Comparison of ENCODE assay signal across 16 cellular contexts in genomic region chr1:91828007-91828321, GRCh38. TPM values are rescaled to one million over a fixed set of nuclear protein-coding genes. Genes with fewer than 3 reads are reported as not detected.
A peak's percentile ranks its signal among the peaks of the same experiment; 100 is the strongest.
DNase-seq lines count a peak whose midpoint lies in the region; ATAC-seq and TF ChIP-seq lines count a peak whose summit lies in the region.
"Had no signal": no experiment of that assay in that cellular context is flagged by ENCODE, and none has a peak within 500 bp of the region (broad histone marks: within the 10 kb centered on the region; RNA-seq: fewer than 3 reads in every experiment).

No MANE protein-coding gene starts in this region.

- TF ChIP-seq CTCF in body of pancreas (IDR thresholded peaks at IDR 0.05): no peak
- no peak for TF ChIP-seq CTCF in MM.1S (IDR thresholded peaks at IDR 0.05; ENCODE audit: low read length)

- intact Hi-C loops in body of pancreas (cut with DNase I): loop anchor here (10.0 kb wide), 1 partner anchor 57 kb away; the partner anchor contains the start of gene TGFBR3

- H3K36me3 ChIP-seq in body of pancreas (replicated peaks in 1 of 2; ENCODE audit: insufficient read depth in 1 of 2, low read depth in 2 of 2) (no peaks in the 10 kb centered on the region), rectal smooth muscle tissue (ENCODE audit: control insufficient read depth, insufficient read depth, low read length) (no peaks in the 10 kb centered on the region), MM.1S (replicated peaks; ENCODE audit: insufficient read depth, low read length) (no peaks in the 10 kb centered on the region)
- H3K36me3 ChIP-seq: upper lobe of left lung had no signal

- no peaks in the 10 kb centered on the region for H3K9me2 ChIP-seq in MM.1S (replicated peaks; ENCODE audit: insufficient read depth, low read length)

- H3K9ac ChIP-seq in rectal smooth muscle tissue (ENCODE audit: low read length): no peak overlapping the region
- no peak overlapping the region for H3K9ac ChIP-seq in MM.1S (ENCODE audit: low read length)

- H3K27ac ChIP-seq in body of pancreas (peak overlapping the region; percentile 70 to 87 (median 82)), rectal smooth muscle tissue (ENCODE audit: low read depth, low read length) (peak overlapping the region; percentile 48), MM.1S (ENCODE audit: low read length) (no peak overlapping the region)

- no peaks in the 10 kb centered on the region for H4K20me1 ChIP-seq in MM.1S (ENCODE audit: insufficient read depth, low read length)

- no peaks in the 10 kb centered on the region for H3K79me2 ChIP-seq in MM.1S (ENCODE audit: low read length)

- H3F3A ChIP-seq in MM.1S (ENCODE audit: insufficient read depth, low read length): no peaks in the 10 kb centered on the region

- H3K9me3 ChIP-seq in body of pancreas: no peaks in the 10 kb centered on the region
- H3K9me3 ChIP-seq in MM.1S (replicated peaks; ENCODE audit: insufficient read depth, low read length): no peaks in the 10 kb centered on the region
- H3K9me3 ChIP-seq: upper lobe of left lung had no signal

- H3K4me1 ChIP-seq in body of pancreas (peaks cover 63% of the 10 kb centered on the region), rectal smooth muscle tissue (ENCODE audit: control insufficient read depth, insufficient read depth, low read length) (peaks cover 18% of the 10 kb centered on the region), MM.1S (ENCODE audit: low read length) (no peaks in the 10 kb centered on the region)

- peak; percentile 50 for DNase-seq in COLO829 (ENCODE audit: low spot score)
- no peak for DNase-seq in body of pancreas
- DNase-seq in left lobe of liver (ENCODE audit: low spot score): no peak
- no peak for DNase-seq in NCI-H146 treated with DMSO at 0.1 percent for 48 hours (lab: John Stamatoyannopoulos, UW; ENCODE audit: unreplicated experiment)
- no peak for DNase-seq in MM.1S
- DNase-seq in SHP77 (lab: John Stamatoyannopoulos, UW): no peak
- DNase-seq in NCI-H748 treated with DMSO at 0.1 percent for 48 hours (lab: John Stamatoyannopoulos, UW): no peak
- DNase-seq: activated CD8-positive, alpha-beta memory T cell treated with anti-CD3 and anti-CD28 coated beads, Interleukin-2, amount 50 U/mL, for 48 hours; activated naive CD4-positive, alpha-beta T cell treated with Interleukin-2 at 50 U/mL for 16 hours; NCI-H1930; NCI-H82; stimulated activated CD4-positive, alpha-beta T cell treated with anti-CD3 and anti-CD28 coated beads, Interleukin-2, amount 100 ng/mL, for 48 hours; T-helper 17 cell; upper lobe of left lung had no signal

- no peak overlapping the region for H3K4me3 ChIP-seq in body of pancreas
- H3K4me3 ChIP-seq in rectal smooth muscle tissue (ENCODE audit: low read length): no peak overlapping the region
- no peak overlapping the region for H3K4me3 ChIP-seq in MM.1S (ENCODE audit: low read length)
- H3K4me3 ChIP-seq: upper lobe of left lung had no signal

- ATAC-seq in body of pancreas (no peak), left lobe of liver (peak; percentile 88)
- ATAC-seq: activated CD4-positive, CD25-positive, alpha-beta regulatory T cell treated with anti-CD3 and anti-CD28 coated beads, Interleukin-2, amount 50 U/mL, for 24 hours; T-helper 17 cell had no signal

- TF ChIP-seq POLR2A in body of pancreas (IDR thresholded peaks at IDR 0.05): no peak

- no peaks in the 10 kb centered on the region for H3K27me3 ChIP-seq in body of pancreas
- H3K27me3 ChIP-seq in rectal smooth muscle tissue (ENCODE audit: control insufficient read depth, insufficient read depth, low read length): no peaks in the 10 kb centered on the region
- H3K27me3 ChIP-seq in MM.1S (replicated peaks; ENCODE audit: insufficient read depth, low read length): no peaks in the 10 kb centered on the region
- H3K27me3 ChIP-seq: upper lobe of left lung had no signal

- no peak overlapping the region for H3K4me2 ChIP-seq in MM.1S (ENCODE audit: low read depth, low read length)

- 2 to 29% methylated on average over 6 of the region's 6 CpGs for WGBS in body of pancreas, 2 donors

- H2AFZ ChIP-seq in MM.1S (ENCODE audit: low read length): no peak overlapping the region

RNA-seq across cellular contexts. Expression of gene TGFBR3, which starts 58.0 kb away (rescaled TPM):
- total RNA-seq in body of pancreas (10 to 100 TPM; 52.4 to 63.6 TPM), left lobe of liver (9.3 TPM)
